In genomic region chr19:35775046-35775297, GRCh38 we compare ENCODE assay signal across 6 cellular contexts. TPM values are rescaled to one million over a fixed set of nuclear protein-coding genes. Genes with fewer than 3 reads are reported as not detected.
A peak's percentile ranks its signal among the peaks of the same experiment; 100 is the strongest.
DNase-seq lines count a peak whose midpoint lies in the region; ATAC-seq, FAIRE-seq and TF ChIP-seq lines count a peak whose summit lies in the region.

No MANE protein-coding gene starts in this region.

- ATAC-seq in omental fat pad (ENCODE audit: low FRiP score): peak; percentile 9
- ATAC-seq in HG03521 (IDR thresholded peaks at IDR 0.05; ENCODE audit: unreplicated experiment): no peak

- DNase-seq in HFFc6 (no peak), bronchial epithelial cell (ENCODE audit: low read depth) (no peak), omental fat pad (ENCODE audit: low spot score) (no peak), GM13976 (ENCODE audit: low spot score) (no peak), NCI-H146 (lab: John Stamatoyannopoulos, UW) (no peak)

- H3K36me3 ChIP-seq in bronchial epithelial cell (ENCODE audit: control insufficient read depth, insufficient read depth, low read length): no peaks in the 10 kb centered on the region

- H3K27me3 Mint-ChIP-seq in HFFc6 (ENCODE audit: insufficient read depth): no peaks in the 10 kb centered on the region; the same call in 1 of the 2 replicates

- in situ Hi-C loops in GM13976 (cut with MboI; ENCODE audit: low sequenced_read_pairs, unreplicated experiment): no loop called here

- no peaks in the 10 kb centered on the region for H3K27me3 ChIP-seq in bronchial epithelial cell (ENCODE audit: control insufficient read depth, insufficient read depth, low read length)

- no peak for FAIRE-seq in bronchial epithelial cell (lab: Jason Lieb, UNC)

- peaks cover 22% of the 10 kb centered on the region for H3K4me1 Mint-ChIP-seq in HFFc6 (ENCODE audit: low read depth)

- no peaks in the 10 kb centered on the region for H3K9me3 Mint-ChIP-seq in HFFc6

- H3K4me3 Mint-ChIP-seq in HFFc6: peak overlapping the region; percentile 88

- no peak overlapping the region for H3K27ac Mint-ChIP-seq in HFFc6

- no peaks in the 10 kb centered on the region; the same call in 1 of the 2 replicates for H3K36me3 Mint-ChIP-seq in HFFc6 (ENCODE audit: low read depth)

- peak overlapping the region; percentile 58 for H3K4me3 ChIP-seq in bronchial epithelial cell (ENCODE audit: low read depth, low read length)

- no peak for TF ChIP-seq CTCF in HFFc6 (IDR thresholded peaks at IDR 0.05)
- no peak for TF ChIP-seq CTCF in bronchial epithelial cell (IDR thresholded peaks at IDR 0.05; ENCODE audit: insufficient read depth, low read length, severe bottlenecking)
- no peak for TF ChIP-seq CTCF in omental fat pad (IDR thresholded peaks at IDR 0.05)
- no peak for TF ChIP-seq CTCF in GM13976 (IDR thresholded peaks at IDR 0.05; ENCODE audit: borderline replicate concordance, control extremely low read depth, extremely low read depth, insufficient read depth, missing control alignments)

RNA-seq across cellular contexts. Expression of gene ARHGAP33, which starts 0.4 kb away (rescaled TPM):
- total RNA-seq in HFFc6 (2021; fragmentation: NEBNext Ultra II Directional; extraction: Animal tissue kit (Norgen Biotek cat#: 25700)): 10 to 100 TPM in 1 of 6 experiments, 1 to 10 TPM in 5; 5.4 to 11.0 (median 8.8) TPM
- total RNA-seq in bronchial epithelial cell (under 0.01 TPM in 1 of 2 replicates, not detected in the other), omental fat pad (1 to 10 TPM in 3 of 4 donors, under 1 TPM in 1; 0.84 to 9.1 (median 2.5) TPM)

RNA-seq across cellular contexts. Expression of gene PROSER3, which starts 17.0 kb away (rescaled TPM):
- 10 to 100 TPM; 26.4 to 30.0 (median 29.0) TPM for total RNA-seq in HFFc6 (2021; fragmentation: NEBNext Ultra II Directional; extraction: Animal tissue kit (Norgen Biotek cat#: 25700))
- 1.3 and 2.6 TPM in 2 replicates for total RNA-seq in bronchial epithelial cell
- 1 to 10 TPM; 3.7 to 7.5 (median 5.3) TPM for total RNA-seq in omental fat pad

RNA-seq across cellular contexts. Expression of gene HSPB6, which starts 18.1 kb away (rescaled TPM):
- 100 to 1,000 TPM in 1 of 6 experiments, 10 to 100 TPM in 5; 37.0 to 122 (median 43.9) TPM for total RNA-seq in HFFc6 (2021; fragmentation: NEBNext Ultra II Directional; extraction: Animal tissue kit (Norgen Biotek cat#: 25700))
- total RNA-seq in bronchial epithelial cell: 0.13 and 1.3 TPM in 2 replicates
- 100 to 1,000 TPM; 107 to 203 (median 128) TPM for total RNA-seq in omental fat pad

RNA-seq across cellular contexts. Expression of gene LIN37, which starts 26.6 kb away (rescaled TPM):
- total RNA-seq in HFFc6 (2021; fragmentation: NEBNext Ultra II Directional; extraction: Animal tissue kit (Norgen Biotek cat#: 25700)): 1 to 10 TPM; 6.0 to 9.9 (median 8.7) TPM
- 5.3 and 7.0 TPM in 2 replicates for total RNA-seq in bronchial epithelial cell
- 10 to 100 TPM; 11.3 to 18.3 (median 15.6) TPM for total RNA-seq in omental fat pad

RNA-seq across cellular contexts. Expression of gene PSENEN, which starts 29.5 kb away (rescaled TPM):
- 10 to 100 TPM; 68.2 to 86.6 (median 74.9) TPM for total RNA-seq in HFFc6 (2021; fragmentation: NEBNext Ultra II Directional; extraction: Animal tissue kit (Norgen Biotek cat#: 25700))
- total RNA-seq in bronchial epithelial cell (7.9 and 21.5 TPM in 2 replicates), omental fat pad (10 to 100 TPM; 28.1 to 58.6 (median 37.9) TPM)

Comparison
In these comparisons a context has a peak if more than half of its experiments do, and no peak if none do; other contexts are left out.
1. RNA of gene HSPB6, which starts 18.1 kb away (total RNA-seq): 107 to 203 TPM in omental fat pad and 37.0 to 122 TPM in HFFc6; 0.13 to 1.3 TPM in bronchial epithelial cell; every median in the first group is over 10 times any median in the second.